ENCODE assay signal across 1 cellular context in genomic region chr4:185005209-185005819, GRCh38.
TF ChIP-seq lines count a peak whose summit lies in the region.

No MANE protein-coding gene starts in this region.

TF ChIP-seq in HEK293, 187 proteins besides CTCF, POLR2A, EP300 and RAD21 (continued from another document):
- TF ChIP-seq ZBTB49 (tag by site-specific recombination; IDR thresholded peaks at IDR 0.05; ENCODE audit: low read depth), result no peak
- TF ChIP-seq ZNF366 (tag by site-specific recombination; conservative IDR thresholded peaks at IDR 0.05), result no peak
- TF ChIP-seq ZNF138 (tag by site-specific recombination; IDR thresholded peaks at IDR 0.05; ENCODE audit: borderline replicate concordance), result no peak
- no peak for TF ChIP-seq ZNF530 (tag by site-specific recombination; IDR thresholded peaks at IDR 0.05; ENCODE audit: low read depth)
- TF ChIP-seq ZNF423 (tag by site-specific recombination; IDR thresholded peaks at IDR 0.05), result no peak
- TF ChIP-seq ZNF549 (tag by site-specific recombination; IDR thresholded peaks at IDR 0.05), result no peak
- peak; percentile 86 for TF ChIP-seq ZNF654 (tag by site-specific recombination; IDR thresholded peaks at IDR 0.05; ENCODE audit: low read depth)
- TF ChIP-seq ZNF629 (tag by site-specific recombination; IDR thresholded peaks at IDR 0.05), result no peak
- TF ChIP-seq WT1 (tag by site-specific recombination; IDR thresholded peaks at IDR 0.05), result no peak
- no peak for TF ChIP-seq ZBTB11 (tag by site-specific recombination; conservative IDR thresholded peaks at IDR 0.05; ENCODE audit: low read depth)
- TF ChIP-seq HIC1 (tag by site-specific recombination; IDR thresholded peaks at IDR 0.05), result no peak
- no peak for TF ChIP-seq ZNF280D (tag by site-specific recombination; IDR thresholded peaks at IDR 0.05)
- peak; percentile 33; the same call in 1 of the 2 replicates for TF ChIP-seq ZBTB20 (tag by site-specific recombination; IDR thresholded peaks at IDR 0.05)
- no peak for TF ChIP-seq ZNF248 (tag by site-specific recombination; IDR thresholded peaks at IDR 0.05)
- no peak for TF ChIP-seq ZNF292 (tag by site-specific recombination; IDR thresholded peaks at IDR 0.05; ENCODE audit: borderline replicate concordance, low read depth)
